8 cellular contexts compared by ENCODE assay signal in the genomic region with DNA sequence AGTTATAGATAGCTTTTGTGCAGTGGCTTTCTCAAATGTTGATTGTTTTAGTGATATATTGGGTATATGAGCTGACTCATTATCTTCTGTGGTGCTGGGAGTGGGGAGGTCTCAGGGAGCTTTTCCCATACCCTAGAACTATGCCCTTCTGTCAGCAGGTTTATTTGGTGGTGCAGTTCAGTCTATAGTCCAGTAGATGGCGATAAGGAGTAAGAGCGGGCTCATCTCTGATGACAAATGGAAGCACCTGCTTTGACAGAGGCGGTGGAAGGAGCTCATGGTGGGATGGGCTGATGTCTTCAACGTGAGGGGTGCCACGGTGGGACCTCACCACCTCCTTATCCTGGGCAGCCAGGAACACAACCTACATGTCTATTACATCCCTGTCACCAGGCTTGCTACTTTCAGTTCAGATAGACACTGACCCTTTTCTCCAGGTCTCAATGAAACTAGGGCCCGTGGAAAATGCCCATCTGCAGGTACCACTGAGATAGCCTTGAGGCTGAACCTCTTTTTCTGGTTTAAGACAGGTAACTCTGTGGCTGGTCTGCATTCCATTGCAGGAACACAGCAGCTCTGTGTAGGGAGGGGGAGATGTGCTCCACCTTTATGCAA. TPM values are rescaled to one million over a fixed set of nuclear protein-coding genes. Genes with fewer than 3 reads are reported as not detected.
DNase-seq lines count a peak whose midpoint lies in the region; ATAC-seq and TF ChIP-seq lines count a peak whose summit lies in the region.

No MANE protein-coding gene starts in this region.

- H3K27ac Mint-ChIP-seq in activated T-helper 17 cell treated with anti-CD3 and anti-CD28 coated beads, Interleukin-2, amount 50 U/mL, for 72 hours, result no peak overlapping the region

- no peaks in the 10 kb centered on the region for H3K36me3 ChIP-seq in left ventricle myocardium inferior

- no peaks in the 10 kb centered on the region for H3K36me3 Mint-ChIP-seq in activated T-helper 17 cell treated with anti-CD3 and anti-CD28 coated beads, Interleukin-2, amount 50 U/mL, for 72 hours (ENCODE audit: low read depth)

- no peaks in the 10 kb centered on the region for H3K4me1 ChIP-seq in left ventricle myocardium inferior

- peaks cover 21% of the 10 kb centered on the region for H3K27me3 ChIP-seq in left ventricle myocardium inferior (ENCODE audit: low read depth)

- peaks cover 5% of the 10 kb centered on the region for H3K4me1 Mint-ChIP-seq in activated T-helper 17 cell treated with anti-CD3 and anti-CD28 coated beads, Interleukin-2, amount 50 U/mL, for 72 hours

- DNase-seq in Caki2 (ENCODE audit: low read depth) (peak; percentile 36), NCI-H774 (lab: John Stamatoyannopoulos, UW) (peak; percentile 43), left ventricle myocardium inferior (no peak), T-helper 9 cell (no peak)
- peak; percentile 4 for DNase-seq in stimulated activated CD4-positive, alpha-beta T cell treated with anti-CD3 and anti-CD28 coated beads, Interleukin-12 subunit alpha, Interleukin-12 subunit beta, amount 100 ng/mL, for 4 hours

- H3K4me3 ChIP-seq in left ventricle myocardium inferior, result no peak overlapping the region

- intact Hi-C loops in left ventricle myocardium inferior (cut with micrococcal nuclease), result no loop called here

- peak; percentile 60 for ATAC-seq in GM19025 (IDR thresholded peaks at IDR 0.05; ENCODE audit: low read depth, unreplicated experiment)
- ATAC-seq in HG03342 (IDR thresholded peaks at IDR 0.05; ENCODE audit: unreplicated experiment), result peak; percentile 84
- ATAC-seq in activated T-helper 17 cell treated with anti-CD3 and anti-CD28 coated beads, Interleukin-2, amount 50 U/mL, for 72 hours (replicated peaks), result peak; percentile 60

- peaks cover 38% of the 10 kb centered on the region for H3K27me3 Mint-ChIP-seq in activated T-helper 17 cell treated with anti-CD3 and anti-CD28 coated beads, Interleukin-2, amount 50 U/mL, for 72 hours

- H3K9me3 Mint-ChIP-seq in activated T-helper 17 cell treated with anti-CD3 and anti-CD28 coated beads, Interleukin-2, amount 50 U/mL, for 72 hours, result no peaks in the 10 kb centered on the region

- no peak overlapping the region for H3K4me3 Mint-ChIP-seq in activated T-helper 17 cell treated with anti-CD3 and anti-CD28 coated beads, Interleukin-2, amount 50 U/mL, for 72 hours

- H3K27ac ChIP-seq in left ventricle myocardium inferior (replicated peaks), result no peak overlapping the region

- TF ChIP-seq CTCF in left ventricle myocardium inferior (IDR thresholded peaks at IDR 0.05; ENCODE audit: borderline replicate concordance), result peak; percentile 91

- no peaks in the 10 kb centered on the region for H3K9me3 ChIP-seq in left ventricle myocardium inferior (replicated peaks)

- in situ Hi-C loops in Caki2 (cut with HindIII; ENCODE audit: low pct_unique_long_range_greater_than_20kb, low sequenced_read_pairs), result no loop called here

RNA-seq across cellular contexts. Expression of a gene that starts 13.0 kb away (rescaled TPM):
- not detected in 2 replicates for total RNA-seq in Caki2 (2014; rRNA removed; shearing (Covaris generic); ENCODE audit: low replicate concordance)
- under 1 TPM in 1 of 2 donors, not detected in 1; 0.13 TPM for total RNA-seq in activated T-helper 17 cell treated with anti-CD3 and anti-CD28 coated beads, Interleukin-2, amount 50 U/mL, for 72 hours
- not detected for total RNA-seq in left ventricle myocardium inferior

RNA-seq across cellular contexts. Expression of a gene that starts 29.7 kb away (rescaled TPM):
- not detected in 2 replicates for total RNA-seq in Caki2 (2014; rRNA removed; shearing (Covaris generic); ENCODE audit: low replicate concordance)
- not detected for total RNA-seq in activated T-helper 17 cell treated with anti-CD3 and anti-CD28 coated beads, Interleukin-2, amount 50 U/mL, for 72 hours
- total RNA-seq in left ventricle myocardium inferior, result not detected

RNA-seq across cellular contexts. Expression of a gene that starts 33.0 kb away (rescaled TPM):
- not detected in 2 replicates for total RNA-seq in Caki2 (2014; rRNA removed; shearing (Covaris generic); ENCODE audit: low replicate concordance)
- not detected for total RNA-seq in activated T-helper 17 cell treated with anti-CD3 and anti-CD28 coated beads, Interleukin-2, amount 50 U/mL, for 72 hours
- total RNA-seq in left ventricle myocardium inferior, result not detected

RNA-seq across cellular contexts. Expression of a gene that starts 40.7 kb away (rescaled TPM):
- total RNA-seq in Caki2 (2014; rRNA removed; shearing (Covaris generic); ENCODE audit: low replicate concordance), result not detected in 2 replicates
- under 1 TPM in 1 of 2 donors, not detected in 1; 0.08 TPM for total RNA-seq in activated T-helper 17 cell treated with anti-CD3 and anti-CD28 coated beads, Interleukin-2, amount 50 U/mL, for 72 hours
- total RNA-seq in left ventricle myocardium inferior, result not detected

RNA-seq across cellular contexts. Expression of a gene that starts 50.4 kb away (rescaled TPM):
- not detected in 2 replicates for total RNA-seq in Caki2 (2014; rRNA removed; shearing (Covaris generic); ENCODE audit: low replicate concordance)
- not detected for total RNA-seq in activated T-helper 17 cell treated with anti-CD3 and anti-CD28 coated beads, Interleukin-2, amount 50 U/mL, for 72 hours
- not detected for total RNA-seq in left ventricle myocardium inferior

Comparison
In these comparisons a context has a peak if more than half of its experiments do, and no peak if none do; other contexts are left out.
1. DNase-seq: peak in Caki2 (single experiment), NCI-H774 (single experiment) and stimulated activated CD4-positive, alpha-beta T cell treated with anti-CD3 and anti-CD28 coated beads, Interleukin-12 subunit alpha, Interleukin-12 subunit beta, amount 100 ng/mL, for 4 hours (single experiment); none in left ventricle myocardium inferior (single experiment) and T-helper 9 cell (single experiment).
2. Peak in every context shown above with its lines, with median percentiles within 50 percentile points of each other: ATAC-seq.